ENCODE assay signal across 16 cellular contexts in the genomic region with DNA sequence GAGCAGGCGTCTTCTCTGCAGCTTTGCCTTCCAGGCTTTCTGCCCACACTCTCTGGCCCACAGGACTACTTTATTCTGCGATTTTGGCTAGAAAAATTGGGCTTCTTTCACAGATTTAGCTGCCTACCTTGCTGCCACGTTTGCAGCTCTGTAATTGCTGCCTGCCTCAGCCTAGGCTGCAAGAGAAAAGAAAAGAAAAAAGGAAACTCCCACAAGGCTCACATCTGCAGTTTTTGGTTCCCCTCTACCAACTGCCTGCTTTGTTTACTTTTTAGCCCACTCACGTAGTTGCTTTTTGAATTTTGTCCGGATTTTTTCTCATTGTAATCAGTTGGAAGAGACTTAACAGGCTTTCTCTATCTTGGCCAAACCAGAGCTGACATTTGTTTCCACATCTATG. TPM values are rescaled to one million over a fixed set of nuclear protein-coding genes. Genes with fewer than 3 reads are reported as not detected.
DNase-seq lines count a peak whose midpoint lies in the region; ATAC-seq and TF ChIP-seq lines count a peak whose summit lies in the region.
"Had no signal": no experiment of that assay in that cellular context is flagged by ENCODE, and none has a peak within 500 bp of the region (broad histone marks: within the 10 kb centered on the region; RNA-seq: fewer than 3 reads in every experiment).

No MANE protein-coding gene starts in this region.

- no peak for TF ChIP-seq CTCF in osteoblast (IDR thresholded peaks at IDR 0.05; ENCODE audit: extremely low read depth, low read depth, low read length)

- DNase-seq in osteoblast (ENCODE audit: insufficient read length, low spot score, missing footprints) (no peak), T-helper 1 cell (no peak)
- no peak for DNase-seq in activated effector memory CD4-positive, alpha-beta T cell treated with Interleukin-2 at 50 U/mL for 16 hours
- DNase-seq: activated T-cell treated with anti-CD3 and anti-CD28 coated beads, Interleukin-2, amount 50 U/mL, for 48 hours; CD4-positive, CD25-positive, alpha-beta regulatory T cell; foreskin melanocyte; HFFc6; substantia nigra had no signal

- peak overlapping the region; percentile 32 for H2AFZ ChIP-seq in osteoblast (ENCODE audit: low read length)

- H4K20me1 ChIP-seq in osteoblast (ENCODE audit: insufficient read depth, low read length) = no peaks in the 10 kb centered on the region

- no peaks in the 10 kb centered on the region for H3K79me2 ChIP-seq in osteoblast (ENCODE audit: insufficient read depth, low read length)

- H3K36me3 ChIP-seq in osteoblast (ENCODE audit: insufficient read depth, low read length) = no peaks in the 10 kb centered on the region
- H3K36me3 ChIP-seq: right atrium auricular region had no signal

- H3K9me3 ChIP-seq in osteoblast (ENCODE audit: low read depth, low read length) = no peaks in the 10 kb centered on the region
- H3K9me3 ChIP-seq: right atrium auricular region had no signal

- H3K27ac ChIP-seq in osteoblast (ENCODE audit: low read depth, low read length) = no peak overlapping the region
- H3K27ac ChIP-seq: right atrium auricular region had no signal

- H3K4me1 ChIP-seq in osteoblast (ENCODE audit: insufficient read depth, low read length) = peaks cover 3% of the 10 kb centered on the region
- H3K4me1 ChIP-seq: right atrium auricular region had no signal

- H3K4me3 ChIP-seq in osteoblast (ENCODE audit: insufficient read depth, low read length) = no peak overlapping the region
- H3K4me3 ChIP-seq: lung, right atrium auricular region had no signal

- H3K27me3 ChIP-seq in osteoblast (ENCODE audit: insufficient read depth, low read length) = peaks cover 4% of the 10 kb centered on the region
- H3K27me3 ChIP-seq: right atrium auricular region had no signal

- H3K4me2 ChIP-seq in osteoblast (ENCODE audit: insufficient read depth, low read length) = no peak overlapping the region

- ATAC-seq in GM19328 (IDR thresholded peaks at IDR 0.05; ENCODE audit: unreplicated experiment) = peak; percentile 83
- ATAC-seq in HG02571 (IDR thresholded peaks at IDR 0.05; ENCODE audit: unreplicated experiment) = peak; percentile 88
- ATAC-seq in HG03565 (IDR thresholded peaks at IDR 0.05; ENCODE audit: unreplicated experiment) = peak; percentile 48
- no peak for ATAC-seq in GM19452 (IDR thresholded peaks at IDR 0.05; ENCODE audit: unreplicated experiment)

RNA-seq across cellular contexts. Expression of a gene that starts 24.3 kb away (rescaled TPM):
- total RNA-seq in osteoblast = not detected in 2 replicates
- total RNA-seq: CD4-positive, CD25-positive, alpha-beta regulatory T cell; endothelial cell of umbilical vein; lung; neural crest cell; right atrium auricular region had no signal

RNA-seq across cellular contexts. Expression of a gene that starts 25.2 kb away (rescaled TPM):
- total RNA-seq in osteoblast = 17.1 and 19.9 TPM in 2 replicates

RNA-seq across cellular contexts. Expression of a gene that starts 30.7 kb away (rescaled TPM):
- under 0.01 TPM in 2 replicates for total RNA-seq in osteoblast
- total RNA-seq: CD4-positive, CD25-positive, alpha-beta regulatory T cell; endothelial cell of umbilical vein; neural crest cell; right atrium auricular region had no signal

RNA-seq across cellular contexts. Expression of a gene that starts 56.3 kb away (rescaled TPM):
- under 0.01 TPM in 2 replicates for total RNA-seq in osteoblast
